Comparison of ENCODE assay signal across 20 cellular contexts in genomic region chr12:121505513-121505912, GRCh38.
DNase-seq lines count a peak whose midpoint lies in the region; ATAC-seq, FAIRE-seq and TF ChIP-seq lines count a peak whose summit lies in the region.
"Had no signal": no experiment of that assay in that cellular context is flagged by ENCODE, and none has a peak within 500 bp of the region (broad histone marks: within the 10 kb centered on the region; RNA-seq: fewer than 3 reads in every experiment).

No MANE protein-coding gene starts in this region.

- intact Hi-C loops in activated B cell treated with CpG ODN at 0.5 μM for 24 hours (cut with micrococcal nuclease) = no loop called here

- peaks cover 5% of the 10 kb centered on the region for H3K4me1 Mint-ChIP-seq in activated naive CD8-positive, alpha-beta T cell (ENCODE audit: low read depth)
- peaks cover 8% of the 10 kb centered on the region for H3K4me1 Mint-ChIP-seq in activated naive CD8-positive, alpha-beta T cell treated with anti-CD3 and anti-CD28 coated beads, Interleukin-2, amount 50 U/mL, for 24 hours
- H3K4me1 Mint-ChIP-seq in activated B cell treated with CpG ODN at 0.5 μM for 24 hours (peaks cover 10% of the 10 kb centered on the region), chondrocyte (ENCODE audit: low read depth) (no peaks in the 10 kb centered on the region)
- H3K4me1 Mint-ChIP-seq: activated naive CD4-positive, alpha-beta T cell treated with anti-CD3 and anti-CD28 coated beads, Interleukin-2, amount 10 ng/mL, durations not matched to agents 7 days and 5 days; mesothelial cell of epicardium had no signal

- FAIRE-seq in RCC 7860 (lab: Jason Lieb, UNC) = no peak
- FAIRE-seq: GM12891 had no signal

- no peak for TF ChIP-seq CTCF in activated B cell treated with CpG ODN at 0.5 μM for 24 hours (IDR thresholded peaks at IDR 0.05)
- TF ChIP-seq CTCF in chondrocyte (IDR thresholded peaks at IDR 0.05) = no peak

- H3K9me3 Mint-ChIP-seq in activated naive CD8-positive, alpha-beta T cell (ENCODE audit: low read depth) = no peaks in the 10 kb centered on the region
- H3K9me3 Mint-ChIP-seq in activated naive CD8-positive, alpha-beta T cell treated with anti-CD3 and anti-CD28 coated beads, Interleukin-2, amount 50 U/mL, for 24 hours = no peaks in the 10 kb centered on the region
- H3K9me3 Mint-ChIP-seq in activated B cell treated with CpG ODN at 0.5 μM for 24 hours = no peaks in the 10 kb centered on the region
- no peaks in the 10 kb centered on the region for H3K9me3 Mint-ChIP-seq in chondrocyte (ENCODE audit: low read depth)
- H3K9me3 Mint-ChIP-seq: activated naive CD4-positive, alpha-beta T cell treated with anti-CD3 and anti-CD28 coated beads, Interleukin-2, amount 10 ng/mL, durations not matched to agents 7 days and 5 days; IgD-negative memory B cell; mesothelial cell of epicardium; stimulated activated naive CD8-positive, alpha-beta T cell treated with anti-CD3 and anti-CD28 coated beads, Interleukin-15, Interleukin-2, amounts not matched to agents 100 ng/mL and 50 ng/mL, for 24 hours had no signal

- no peak for DNase-seq in activated naive CD8-positive, alpha-beta T cell treated with anti-CD3 and anti-CD28 coated beads, Interleukin-2, amount 50 U/mL, for 24 hours
- DNase-seq in activated B cell treated with CpG ODN at 0.5 μM for 24 hours (no peak), fibroblast of peridontal ligament (ENCODE audit: extremely low read depth) (peak; percentile 7), RCC 7860 (ENCODE audit: low spot score) (no peak), NCI-H2107 treated with DMSO at 0.1 percent for 48 hours (lab: John Stamatoyannopoulos, UW; ENCODE audit: unreplicated experiment) (no peak), chondrocyte (ENCODE audit: low spot score) (no peak)
- DNase-seq: ACHN; activated CD4-positive, CD25-positive, alpha-beta regulatory T cell treated with anti-CD3 and anti-CD28 coated beads, Interleukin-2, amount 50 U/mL, for 72 hours; activated naive CD4-positive, alpha-beta T cell treated with anti-CD3 and anti-CD28 coated beads, Interleukin-2, amount 10 ng/mL, durations not matched to agents 7 days and 5 days; Caco-2; NCI-H2029; NCI-H510A; SJCRH30; T-helper 9 cell had no signal

- no peak for ATAC-seq in activated naive CD8-positive, alpha-beta T cell treated with anti-CD3 and anti-CD28 coated beads, Interleukin-2, amount 50 U/mL, for 24 hours
- ATAC-seq in activated B cell treated with CpG ODN at 0.5 μM for 24 hours (ENCODE audit: low read depth) (no peak), HG02870 (IDR thresholded peaks at IDR 0.05; ENCODE audit: unreplicated experiment) (no peak)

- no peaks in the 10 kb centered on the region for H3K36me3 Mint-ChIP-seq in activated naive CD8-positive, alpha-beta T cell
- H3K36me3 Mint-ChIP-seq in activated naive CD8-positive, alpha-beta T cell treated with anti-CD3 and anti-CD28 coated beads, Interleukin-2, amount 50 U/mL, for 24 hours (ENCODE audit: low read depth) = peaks cover 4% of the 10 kb centered on the region
- peaks cover 74% of the 10 kb centered on the region for H3K36me3 Mint-ChIP-seq in activated B cell treated with CpG ODN at 0.5 μM for 24 hours (ENCODE audit: low read depth)
- peaks cover 4% of the 10 kb centered on the region for H3K36me3 Mint-ChIP-seq in chondrocyte (ENCODE audit: low read depth)

- CTCF ChIA-PET in activated B cell treated with CpG ODN at 0.5 μM for 24 hours (lab: Charles Lee) = no interaction called here

- no peak overlapping the region for H3K4me3 Mint-ChIP-seq in activated naive CD8-positive, alpha-beta T cell
- H3K4me3 Mint-ChIP-seq in activated naive CD8-positive, alpha-beta T cell treated with anti-CD3 and anti-CD28 coated beads, Interleukin-2, amount 50 U/mL, for 24 hours = no peak overlapping the region
- H3K4me3 Mint-ChIP-seq in activated B cell treated with CpG ODN at 0.5 μM for 24 hours = no peak overlapping the region
- no peak overlapping the region for H3K4me3 Mint-ChIP-seq in chondrocyte (ENCODE audit: unreplicated experiment)
- H3K4me3 Mint-ChIP-seq: activated naive CD4-positive, alpha-beta T cell treated with anti-CD3 and anti-CD28 coated beads, Interleukin-2, amount 10 ng/mL, durations not matched to agents 7 days and 5 days; IgD-negative memory B cell; mesothelial cell of epicardium; stimulated activated naive CD8-positive, alpha-beta T cell treated with anti-CD3 and anti-CD28 coated beads, Interleukin-15, Interleukin-2, amounts not matched to agents 100 ng/mL and 50 ng/mL, for 24 hours had no signal

- peak overlapping the region; percentile 72 for H3K27ac Mint-ChIP-seq in activated naive CD8-positive, alpha-beta T cell
- H3K27ac Mint-ChIP-seq in activated naive CD8-positive, alpha-beta T cell treated with anti-CD3 and anti-CD28 coated beads, Interleukin-2, amount 50 U/mL, for 24 hours = no peak overlapping the region
- peak overlapping the region; percentile 37 for H3K27ac Mint-ChIP-seq in activated B cell treated with CpG ODN at 0.5 μM for 24 hours
- H3K27ac Mint-ChIP-seq in chondrocyte (ENCODE audit: unreplicated experiment) = no peak overlapping the region
- H3K27ac Mint-ChIP-seq: mesothelial cell of epicardium; stimulated activated naive CD8-positive, alpha-beta T cell treated with anti-CD3 and anti-CD28 coated beads, Interleukin-15, Interleukin-2, amounts not matched to agents 100 ng/mL and 50 ng/mL, for 24 hours had no signal

- H3K27me3 Mint-ChIP-seq in activated naive CD8-positive, alpha-beta T cell = no peaks in the 10 kb centered on the region
- H3K27me3 Mint-ChIP-seq in activated naive CD8-positive, alpha-beta T cell treated with anti-CD3 and anti-CD28 coated beads, Interleukin-2, amount 50 U/mL, for 24 hours = no peaks in the 10 kb centered on the region
- no peaks in the 10 kb centered on the region for H3K27me3 Mint-ChIP-seq in activated B cell treated with CpG ODN at 0.5 μM for 24 hours
- no peaks in the 10 kb centered on the region for H3K27me3 Mint-ChIP-seq in chondrocyte (ENCODE audit: low read depth)
- H3K27me3 Mint-ChIP-seq: activated naive CD4-positive, alpha-beta T cell treated with anti-CD3 and anti-CD28 coated beads, Interleukin-2, amount 10 ng/mL, durations not matched to agents 7 days and 5 days; IgD-negative memory B cell; stimulated activated naive CD8-positive, alpha-beta T cell treated with anti-CD3 and anti-CD28 coated beads, Interleukin-15, Interleukin-2, amounts not matched to agents 100 ng/mL and 50 ng/mL, for 24 hours had no signal

- POLR2A ChIA-PET in activated B cell treated with CpG ODN at 0.5 μM for 24 hours (lab: Charles Lee) = no interaction called here

Comparison
In these comparisons a context has a peak if more than half of its experiments do, and no peak if none do; other contexts are left out.
1. H3K27ac Mint-ChIP-seq: peak in activated naive CD8-positive, alpha-beta T cell (single experiment) and activated B cell treated with CpG ODN at 0.5 μM for 24 hours (single experiment); none in activated naive CD8-positive, alpha-beta T cell treated with anti-CD3 and anti-CD28 coated beads, Interleukin-2, amount 50 U/mL, for 24 hours (single experiment) and chondrocyte (single experiment).